ENCODE assay signal across 23 cellular contexts in the genomic region with DNA sequence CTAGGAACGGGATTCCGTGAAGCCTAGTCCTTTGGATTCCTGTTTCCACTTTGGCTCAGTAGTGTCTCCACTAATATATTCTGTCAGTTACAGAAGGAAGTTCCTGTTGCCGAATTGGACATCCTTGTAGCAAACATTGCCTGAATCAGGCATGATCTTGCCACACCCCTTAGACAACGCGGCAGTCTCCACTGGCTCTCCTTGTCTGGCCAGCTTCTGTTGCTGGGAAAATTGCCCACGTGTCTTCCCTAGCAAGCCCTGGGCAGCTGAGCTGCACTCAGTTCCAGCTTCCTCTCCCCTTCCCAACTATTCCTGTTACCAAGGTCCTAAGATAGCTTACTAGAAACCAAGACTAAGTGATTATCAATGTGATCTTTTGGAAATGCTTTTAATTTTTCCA.
A peak's percentile ranks its signal among the peaks of the same experiment; 100 is the strongest.
DNase-seq lines count a peak whose midpoint lies in the region; ATAC-seq and TF ChIP-seq lines count a peak whose summit lies in the region.
"Had no signal": no experiment of that assay in that cellular context is flagged by ENCODE, and none has a peak within 500 bp of the region (broad histone marks: within the 10 kb centered on the region; RNA-seq: fewer than 3 reads in every experiment).

No MANE protein-coding gene starts in this region.

- no peak for TF ChIP-seq CTCF in LNCaP clone FGC (IDR thresholded peaks at IDR 0.05; ENCODE audit: control insufficient read depth, extremely low read depth, insufficient read depth)

- ATAC-seq in HG03521 (IDR thresholded peaks at IDR 0.05; ENCODE audit: unreplicated experiment) = no peak
- ATAC-seq: activated CD4-positive, CD25-positive, alpha-beta regulatory T cell treated with anti-CD3 and anti-CD28 coated beads, Interleukin-2, amount 50 U/mL, for 24 hours; HepG2; naive thymus-derived CD4-positive, alpha-beta T cell; pancreas; stimulated activated naive B cell treated with anti-CD40 and anti-IgM and Interleukin-4, amounts not matched to agents 10 μg/mL and 1 μg/mL and 100 μg/mL, for 72 hours had no signal

- no peak overlapping the region for H3K4me3 ChIP-seq in LNCaP clone FGC (ENCODE audit: low read depth, low read length)
- H3K4me3 ChIP-seq: pancreas, tibial artery had no signal

- peak; percentile 13 for DNase-seq in Ammon's horn (ENCODE audit: low spot score)
- peak; percentile 76 for DNase-seq in LNCaP clone FGC (ENCODE audit: low read depth)
- peak; percentile 28 for DNase-seq in fibroblast of gingiva (ENCODE audit: low read depth)
- DNase-seq in pons (ENCODE audit: low spot score) = peak; percentile 31
- DNase-seq in stimulated activated naive CD4-positive, alpha-beta T cell (lab: John Stamatoyannopoulos, UW) = no peak
- DNase-seq in COLO829 (ENCODE audit: low spot score) = no peak
- DNase-seq: activated naive CD4-positive, alpha-beta T cell treated with anti-CD3 and anti-CD28 coated beads for 36 hours; activated T-cell treated with anti-CD3 and anti-CD28 coated beads, Interleukin-2, amount 50 U/mL, for 24 hours; Caco-2; effector CD8-positive, alpha-beta T cell; hippocampal formation; naive thymus-derived CD4-positive, alpha-beta T cell; NCI-H1417; NCI-H2107; NCI-H524; pancreas; stimulated activated CD4-positive, alpha-beta T cell treated with anti-CD3 and anti-CD28 coated beads, Interleukin-2, amount 100 ng/mL, for 24 hours; stimulated activated naive B cell treated with anti-CD40 and anti-IgM and Interleukin-4, amounts not matched to agents 10 μg/mL and 1 μg/mL and 100 μg/mL, for 72 hours; T-helper 9 cell; tibial artery had no signal

Comparison
In these comparisons a context has a peak if more than half of its experiments do, and no peak if none do; other contexts are left out.
1. DNase-seq: peak in Ammon's horn (single experiment), LNCaP clone FGC (single experiment), fibroblast of gingiva (single experiment) and pons (single experiment); none in stimulated activated naive CD4-positive, alpha-beta T cell (0 of 6) and COLO829 (single experiment).